Comparison of ENCODE assay signal across 1 cellular context in the genomic region with DNA sequence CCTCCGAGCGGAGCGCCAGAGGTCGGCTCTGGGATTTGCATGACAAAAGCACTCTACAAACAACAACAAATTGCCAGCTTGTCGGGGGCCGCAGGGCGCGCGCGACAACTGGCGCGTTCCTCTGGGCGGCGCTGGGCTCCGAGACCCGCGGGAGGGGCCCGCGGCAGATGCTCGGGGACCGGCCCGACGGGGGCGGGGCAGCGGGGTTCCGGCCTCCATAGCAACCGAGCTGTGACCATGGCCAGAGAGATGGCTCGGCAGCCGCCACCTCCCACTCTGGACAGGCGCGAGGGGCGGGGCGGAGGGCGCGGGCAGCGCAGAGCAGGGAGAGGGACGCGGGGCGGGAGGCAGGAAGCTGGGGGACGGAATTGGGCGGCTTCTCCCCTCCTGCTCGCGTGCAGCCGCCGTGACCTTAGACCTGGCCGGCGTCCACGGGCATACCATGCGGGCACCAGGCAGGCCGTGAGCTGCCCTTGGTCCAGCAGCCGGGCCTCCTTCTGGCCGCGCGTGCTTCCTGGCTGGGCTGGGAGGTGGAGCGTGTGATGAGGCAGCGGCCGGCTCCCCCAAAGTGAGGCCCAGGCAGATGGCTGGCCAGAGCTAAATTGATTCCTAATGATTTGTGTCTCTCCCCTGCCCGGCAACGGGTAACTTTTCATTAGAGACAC.
TF ChIP-seq lines count a peak whose summit lies in the region.

No MANE protein-coding gene starts in this region.

TF ChIP-seq in SK-N-SH, 30 proteins besides CTCF, POLR2A, EP300 and RAD21 (continued from another document):
- TF ChIP-seq, protein P1, sequence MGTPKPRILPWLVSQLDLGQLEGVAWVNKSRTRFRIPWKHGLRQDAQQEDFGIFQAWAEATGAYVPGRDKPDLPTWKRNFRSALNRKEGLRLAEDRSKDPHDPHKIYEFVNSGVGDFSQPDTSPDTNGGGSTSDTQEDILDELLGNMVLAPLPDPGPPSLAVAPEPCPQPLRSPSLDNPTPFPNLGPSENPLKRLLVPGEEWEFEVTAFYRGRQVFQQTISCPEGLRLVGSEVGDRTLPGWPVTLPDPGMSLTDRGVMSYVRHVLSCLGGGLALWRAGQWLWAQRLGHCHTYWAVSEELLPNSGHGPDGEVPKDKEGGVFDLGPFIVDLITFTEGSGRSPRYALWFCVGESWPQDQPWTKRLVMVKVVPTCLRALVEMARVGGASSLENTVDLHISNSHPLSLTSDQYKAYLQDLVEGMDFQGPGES (IDR thresholded peaks at IDR 0.05; ENCODE audit: low read depth, low read length), result no peak
- no peak for TF ChIP-seq TCF12 (IDR thresholded peaks at IDR 0.05)
- TF ChIP-seq, protein P2, sequence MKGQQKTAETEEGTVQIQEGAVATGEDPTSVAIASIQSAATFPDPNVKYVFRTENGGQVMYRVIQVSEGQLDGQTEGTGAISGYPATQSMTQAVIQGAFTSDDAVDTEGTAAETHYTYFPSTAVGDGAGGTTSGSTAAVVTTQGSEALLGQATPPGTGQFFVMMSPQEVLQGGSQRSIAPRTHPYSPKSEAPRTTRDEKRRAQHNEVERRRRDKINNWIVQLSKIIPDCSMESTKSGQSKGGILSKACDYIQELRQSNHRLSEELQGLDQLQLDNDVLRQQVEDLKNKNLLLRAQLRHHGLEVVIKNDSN (IDR thresholded peaks at IDR 0.05; ENCODE audit: borderline replicate concordance, low read depth), result no peak
